In genomic region chr4:84967292-84967651, GRCh38 we compare ENCODE assay signal across 8 cellular contexts. TPM values are rescaled to one million over a fixed set of nuclear protein-coding genes. Genes with fewer than 3 reads are reported as not detected.
A peak's percentile ranks its signal among the peaks of the same experiment; 100 is the strongest.
DNase-seq lines count a peak whose midpoint lies in the region; ATAC-seq and TF ChIP-seq lines count a peak whose summit lies in the region.

No MANE protein-coding gene starts in this region.

- intact Hi-C loops in activated T-helper 1 cell treated with anti-CD3 and anti-CD28 coated beads, Interleukin-12 subunit alpha, Interleukin-12 subunit beta, Interleukin-2, Interleukin-4 antibody, amounts not matched to agents 30 ng/mL and 10 ng/mL and 1 ng/mL, durations not matched to agents 14 hours and 24 hours and 36 hours (cut with micrococcal nuclease): loop anchor here (5.0 kb wide), 1 partner anchor 470 kb away; the partner anchor contains the start of gene NKX6-1
- intact Hi-C loops in right cardiac atrium (cut with DNase I): loop anchor here in 1 of 4 donors (2.0 kb wide), 1 partner anchor 216 kb away; no protein-coding TSS in a partner anchor

- peaks cover 40% of the 10 kb centered on the region for H3K27me3 Mint-ChIP-seq in activated T-helper 1 cell treated with anti-CD3 and anti-CD28 coated beads, Interleukin-12 subunit alpha, Interleukin-12 subunit beta, Interleukin-2, Interleukin-4 antibody, amounts not matched to agents 30 ng/mL and 10 ng/mL and 1 ng/mL, durations not matched to agents 14 hours and 24 hours and 36 hours (ENCODE audit: insufficient read depth)

- TF ChIP-seq CTCF in retinal pigment epithelial cell (conservative IDR thresholded peaks at IDR 0.05; ENCODE audit: low read depth, low read length): no peak

- no peaks in the 10 kb centered on the region for H3K4me1 ChIP-seq in right cardiac atrium (ENCODE audit: control insufficient read depth, insufficient read depth, low read length)

- H3K27ac Mint-ChIP-seq in activated T-helper 1 cell treated with anti-CD3 and anti-CD28 coated beads, Interleukin-12 subunit alpha, Interleukin-12 subunit beta, Interleukin-2, Interleukin-4 antibody, amounts not matched to agents 30 ng/mL and 10 ng/mL and 1 ng/mL, durations not matched to agents 14 hours and 24 hours and 36 hours: no peak overlapping the region

- H3K9me3 ChIP-seq in right cardiac atrium (ENCODE audit: control insufficient read depth, low read length): no peaks in the 10 kb centered on the region

- H3K4me3 ChIP-seq in H7 (ENCODE audit: insufficient read depth, low read depth, low read length) (peak overlapping the region; percentile 75), right cardiac atrium (ENCODE audit: low read length) (peak overlapping the region; percentile 78), retinal pigment epithelial cell (ENCODE audit: low read length) (peak overlapping the region; percentile 82)

- H3K4me1 Mint-ChIP-seq in activated T-helper 1 cell treated with anti-CD3 and anti-CD28 coated beads, Interleukin-12 subunit alpha, Interleukin-12 subunit beta, Interleukin-2, Interleukin-4 antibody, amounts not matched to agents 30 ng/mL and 10 ng/mL and 1 ng/mL, durations not matched to agents 14 hours and 24 hours and 36 hours (ENCODE audit: low read depth): peaks cover 10% of the 10 kb centered on the region

- ATAC-seq in right cardiac atrium: peak; percentile 52 to 57
- no peak for ATAC-seq in HG02973 (IDR thresholded peaks at IDR 0.05; ENCODE audit: unreplicated experiment)
- ATAC-seq in HG03457 (IDR thresholded peaks at IDR 0.05; ENCODE audit: unreplicated experiment): no peak

- H3K27me3 ChIP-seq in H7 (ENCODE audit: control insufficient read depth, insufficient read depth, low read length) (no peaks in the 10 kb centered on the region), right cardiac atrium (ENCODE audit: control insufficient read depth, insufficient read depth) (no peaks in the 10 kb centered on the region)

- peaks cover 3% of the 10 kb centered on the region for H3K36me3 Mint-ChIP-seq in activated T-helper 1 cell treated with anti-CD3 and anti-CD28 coated beads, Interleukin-12 subunit alpha, Interleukin-12 subunit beta, Interleukin-2, Interleukin-4 antibody, amounts not matched to agents 30 ng/mL and 10 ng/mL and 1 ng/mL, durations not matched to agents 14 hours and 24 hours and 36 hours (ENCODE audit: low read depth)

- no peaks in the 10 kb centered on the region for H3K9me3 Mint-ChIP-seq in activated T-helper 1 cell treated with anti-CD3 and anti-CD28 coated beads, Interleukin-12 subunit alpha, Interleukin-12 subunit beta, Interleukin-2, Interleukin-4 antibody, amounts not matched to agents 30 ng/mL and 10 ng/mL and 1 ng/mL, durations not matched to agents 14 hours and 24 hours and 36 hours

- CTCF ChIA-PET in HEK293T (lab: Yijun Ruan, JAX): interaction anchor here (1.9 kb wide), 1 partner anchor 388 kb away, joined by 9 read pairs; no protein-coding TSS in a partner anchor

- peak overlapping the region; percentile 82 for H3K4me3 Mint-ChIP-seq in activated T-helper 1 cell treated with anti-CD3 and anti-CD28 coated beads, Interleukin-12 subunit alpha, Interleukin-12 subunit beta, Interleukin-2, Interleukin-4 antibody, amounts not matched to agents 30 ng/mL and 10 ng/mL and 1 ng/mL, durations not matched to agents 14 hours and 24 hours and 36 hours

- 3% methylated on average over 4 of the region's 4 CpGs for WGBS in right cardiac atrium

- H3K36me3 ChIP-seq in H7 (replicated peaks; ENCODE audit: control insufficient read depth, insufficient read depth, low read length): no peaks in the 10 kb centered on the region

- POLR2A ChIA-PET in HEK293T (lab: Yijun Ruan, JAX): interaction anchor here (0.8 to 2.4 kb wide), 9 partner anchors 11 to 508 kb away, joined by 3 to 12 read pairs (median 5); partner anchors contain the start of genes ARHGAP24, CDS1 and NKX6-1

- DNase-seq in H7: no peak
- DNase-seq in activated T-helper 1 cell treated with anti-CD3 and anti-CD28 coated beads, Interleukin-12 subunit alpha, Interleukin-12 subunit beta, Interleukin-2, Interleukin-4 antibody, amounts not matched to agents 30 ng/mL and 10 ng/mL and 1 ng/mL, durations not matched to agents 14 hours and 24 hours and 36 hours (ENCODE audit: low spot score): no peak
- DNase-seq in right cardiac atrium: no peak
- no peak for DNase-seq in retinal pigment epithelial cell (ENCODE audit: low read depth)
- DNase-seq in UCSD-AML1 (lab: John Stamatoyannopoulos, UW; ENCODE audit: unreplicated experiment): no peak
- no peak for DNase-seq in HEK293T (ENCODE audit: extremely low spot score)

- H3K27ac ChIP-seq in right cardiac atrium (ENCODE audit: low read length): peak overlapping the region; percentile 87

TF ChIP-seq in HEK293T, 16 proteins besides CTCF, POLR2A, EP300 and RAD21:
- TF ChIP-seq ELF4 (IDR thresholded peaks at IDR 0.05): no peak
- no peak for TF ChIP-seq TARDBP (IDR thresholded peaks at IDR 0.05)
- TF ChIP-seq HDGF (IDR thresholded peaks at IDR 0.05; ENCODE audit: borderline replicate concordance): no peak
- no peak for TF ChIP-seq NFRKB (IDR thresholded peaks at IDR 0.05)
- TF ChIP-seq FOXA1 (IDR thresholded peaks at IDR 0.05): no peak
- TF ChIP-seq BHLHE40 (IDR thresholded peaks at IDR 0.05; ENCODE audit: borderline replicate concordance): no peak
- TF ChIP-seq FOXM1 (IDR thresholded peaks at IDR 0.05; ENCODE audit: borderline replicate concordance): no peak
- no peak for TF ChIP-seq LEF1 (IDR thresholded peaks at IDR 0.05; ENCODE audit: borderline replicate concordance)
- no peak for TF ChIP-seq FOXK2 (IDR thresholded peaks at IDR 0.05)

RNA-seq across cellular contexts. Expression of gene WDFY3, which starts 0.8 kb away (rescaled TPM):
- 19.5 and 39.4 TPM in 2 replicates for total RNA-seq in H7 (2014; rRNA removed; shearing (Covaris generic))
- total RNA-seq in activated T-helper 1 cell treated with anti-CD3 and anti-CD28 coated beads, Interleukin-12 subunit alpha, Interleukin-12 subunit beta, Interleukin-2, Interleukin-4 antibody, amounts not matched to agents 30 ng/mL and 10 ng/mL and 1 ng/mL, durations not matched to agents 14 hours and 24 hours and 36 hours: 0.39 and 1.1 TPM in 2 replicates
- 10 to 100 TPM; 37.9 to 50.2 (median 46.7) TPM for total RNA-seq in right cardiac atrium
- polyA plus RNA-seq in right cardiac atrium: 6.7 TPM

Comparison
In these comparisons a context has a peak if more than half of its experiments do, and no peak if none do; other contexts are left out.
1. ATAC-seq: peak in right cardiac atrium (2 of 2); none in HG02973 (single experiment) and HG03457 (single experiment).
2. Peak in every context shown above with its lines, with median percentiles within 50 percentile points of each other: H3K4me3 ChIP-seq.